8 cellular contexts compared by ENCODE assay signal in the genomic region with DNA sequence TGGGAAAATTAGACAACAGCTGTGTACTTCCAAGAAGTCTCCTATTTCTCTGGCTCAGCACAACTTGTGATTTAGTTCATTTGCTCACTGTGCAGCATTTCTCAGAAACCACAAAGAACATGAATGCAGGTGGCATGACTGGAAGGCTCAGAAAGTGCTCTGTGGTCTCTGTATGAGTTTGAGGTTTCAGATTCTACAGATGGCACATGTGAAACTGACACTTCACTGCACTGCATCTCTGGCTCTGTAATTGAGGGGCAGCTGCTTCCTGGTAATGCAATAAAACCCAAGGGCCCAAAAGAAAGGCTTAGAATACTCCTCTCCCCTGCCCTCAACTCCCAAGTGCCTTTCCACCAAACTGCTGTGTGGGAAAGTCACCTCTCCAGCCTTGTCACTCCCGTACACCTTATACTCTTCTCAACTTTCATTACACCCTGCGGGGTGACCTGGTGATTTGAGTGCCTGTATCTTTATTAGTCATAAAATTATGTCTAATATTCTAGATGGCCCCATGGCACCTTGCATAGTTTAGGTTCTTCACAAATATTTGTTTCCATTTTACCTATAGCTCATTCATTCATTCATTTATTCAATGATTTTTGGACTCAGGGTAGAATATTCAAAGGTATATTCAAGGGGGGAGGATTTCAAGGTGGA.
DNase-seq lines count a peak whose midpoint lies in the region; ATAC-seq and TF ChIP-seq lines count a peak whose summit lies in the region.

No MANE protein-coding gene starts in this region.

- no peaks in the 10 kb centered on the region for H3K36me3 Mint-ChIP-seq in nephron (ENCODE audit: low read depth)

- H3K36me3 ChIP-seq in right atrium auricular region = no peaks in the 10 kb centered on the region

- no peaks in the 10 kb centered on the region for H3K27me3 ChIP-seq in right atrium auricular region

- H3K4me3 ChIP-seq in right atrium auricular region = no peak overlapping the region

- TF ChIP-seq CTCF in nephron (IDR thresholded peaks at IDR 0.05; ENCODE audit: unreplicated experiment in 3 of 3) (no peak), right atrium auricular region (IDR thresholded peaks at IDR 0.05) (no peak)

- DNase-seq in GM03348 (ENCODE audit: low spot score) (peak; percentile 37), NCI-H2227 (lab: John Stamatoyannopoulos, UW; ENCODE audit: unreplicated experiment) (no peak), DMS53 treated with DMSO at 0.1 percent for 48 hours (lab: John Stamatoyannopoulos, UW; ENCODE audit: unreplicated experiment) (no peak), right atrium auricular region (ENCODE audit: low spot score) (no peak)
- peak; percentile 39 to 52 for DNase-seq in activated CD4-positive, alpha-beta T cell treated with anti-CD3 and anti-CD28 coated beads, Interleukin-2, amount 50 U/mL, for 48 hours

- H3K27ac ChIP-seq in right atrium auricular region = no peak overlapping the region

- H3K4me3 Mint-ChIP-seq in nephron = peak overlapping the region in 1 of 3 experiments; percentile 4

- no peaks in the 10 kb centered on the region for H3K9me3 ChIP-seq in right atrium auricular region

- H3K9me3 Mint-ChIP-seq in nephron = no peaks in the 10 kb centered on the region

- peak overlapping the region; percentile 17 to 75 (median 22) for H3K27ac Mint-ChIP-seq in nephron

- no peaks in the 10 kb centered on the region for H3K27me3 Mint-ChIP-seq in nephron (ENCODE audit: low read depth)

- H3K4me1 ChIP-seq in right atrium auricular region = no peaks in the 10 kb centered on the region

- peaks cover 34% of the 10 kb centered on the region for H3K4me1 Mint-ChIP-seq in nephron

- ATAC-seq in GM21360 (IDR thresholded peaks at IDR 0.05; ENCODE audit: unreplicated experiment) (peak; percentile 99), HG03521 (IDR thresholded peaks at IDR 0.05; ENCODE audit: unreplicated experiment) (peak; percentile 100)

Comparison
In these comparisons a context has a peak if more than half of its experiments do, and no peak if none do; other contexts are left out.
1. DNase-seq: peak in GM03348 (single experiment) and activated CD4-positive, alpha-beta T cell treated with anti-CD3 and anti-CD28 coated beads, Interleukin-2, amount 50 U/mL, for 48 hours (2 of 2); none in NCI-H2227 (single experiment), DMS53 treated with DMSO at 0.1 percent for 48 hours (single experiment) and right atrium auricular region (single experiment).